ENCODE assay signal across 29 cellular contexts in the genomic region with DNA sequence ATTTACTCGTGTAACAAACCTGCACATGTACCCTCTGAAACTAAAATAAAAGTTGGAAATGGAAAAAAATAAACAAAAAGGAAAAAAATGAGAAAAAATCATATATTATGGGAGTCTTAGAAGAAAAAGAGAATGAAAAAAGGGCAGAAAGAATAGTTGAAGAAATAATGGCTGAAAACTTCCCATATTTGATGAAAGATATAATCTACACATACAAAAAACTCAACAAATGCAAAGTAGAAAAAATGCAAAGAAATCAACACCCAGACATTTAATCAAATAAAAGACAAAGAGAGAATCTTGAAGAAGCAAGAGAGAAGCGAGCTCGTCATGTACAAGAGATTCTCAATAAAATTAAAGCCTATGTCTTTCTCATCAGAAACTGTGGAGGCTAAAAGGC.
A peak's percentile ranks its signal among the peaks of the same experiment; 100 is the strongest.
DNase-seq lines count a peak whose midpoint lies in the region; ATAC-seq and TF ChIP-seq lines count a peak whose summit lies in the region.
"Had no signal": no experiment of that assay in that cellular context is flagged by ENCODE, and none has a peak within 500 bp of the region (broad histone marks: within the 10 kb centered on the region; RNA-seq: fewer than 3 reads in every experiment).

No MANE protein-coding gene starts in this region.

- no peaks in the 10 kb centered on the region for H4K20me1 ChIP-seq in KMS-11 (ENCODE audit: insufficient read depth)
- H4K20me1 ChIP-seq: BLaER1; BLaER1 treated with 17β-estradiol and CSF1 and Interleukin-3, amounts not matched to agents 10 nM and 100 nM had no signal

- no peak overlapping the region for H3K9ac ChIP-seq in KMS-11
- H3K9ac ChIP-seq: BLaER1; BLaER1 treated with 17β-estradiol and CSF1 and Interleukin-3, amounts not matched to agents 10 nM and 100 nM had no signal

- no peak overlapping the region for H3K27ac ChIP-seq in HEK293 (ENCODE audit: extremely low read depth, low read depth, low read length)
- no peak overlapping the region for H3K27ac ChIP-seq in KMS-11
- H3K27ac ChIP-seq: 22Rv1; A549; BLaER1; BLaER1 treated with 17β-estradiol and CSF1 and Interleukin-3, amounts not matched to agents 10 nM and 100 nM; C4-2B had no signal

- peak overlapping the region; percentile 14; the same call in 1 of the 2 replicates for H2AFZ ChIP-seq in KMS-11 (ENCODE audit: low read depth)

- POLR2A ChIA-PET in HEK293 (lab: Yijun Ruan, JAX) = no interaction called here

- no peaks in the 10 kb centered on the region for H3K27me3 ChIP-seq in KMS-11 (ENCODE audit: insufficient read depth, low read depth)
- H3K27me3 ChIP-seq: BE2C; BLaER1; BLaER1 treated with 17β-estradiol and CSF1 and Interleukin-3, amounts not matched to agents 10 nM and 100 nM had no signal

- H3K4me3 ChIP-seq in HEK293 (ENCODE audit: low read depth, low read length) (no peak overlapping the region), KMS-11 (IDR thresholded peaks at IDR 0.05; ENCODE audit: insufficient read depth, low read depth, low read length) (no peak overlapping the region)
- H3K4me3 ChIP-seq: A549; BLaER1; BLaER1 treated with 17β-estradiol and CSF1 and Interleukin-3, amounts not matched to agents 10 nM and 100 nM had no signal

- H3K79me2 ChIP-seq in KMS-11 (ENCODE audit: insufficient read depth, low read depth) = no peaks in the 10 kb centered on the region

- TF ChIP-seq CTCF in HEK293 (tag by site-specific recombination; IDR thresholded peaks at IDR 0.05) (no peak), KMS-11 (conservative IDR thresholded peaks at IDR 0.05; ENCODE audit: low read depth, low read length) (no peak), GM13976 (IDR thresholded peaks at IDR 0.05; ENCODE audit: borderline replicate concordance, control extremely low read depth, extremely low read depth, insufficient read depth, missing control alignments) (no peak)

- H3K4me1 ChIP-seq in HEK293 (ENCODE audit: control insufficient read depth, insufficient read depth, low read length) (no peaks in the 10 kb centered on the region), KMS-11 (ENCODE audit: low read depth, poor library complexity, severe bottlenecking) (no peaks in the 10 kb centered on the region)
- H3K4me1 ChIP-seq: A549; BE2C; BLaER1; BLaER1 treated with 17β-estradiol and CSF1 and Interleukin-3, amounts not matched to agents 10 nM and 100 nM; Caco-2 had no signal

- CTCF ChIA-PET in HEK293 (lab: Yijun Ruan, JAX) = no interaction called here

- H3K36me3 ChIP-seq in HEK293 (ENCODE audit: control insufficient read depth in 2 of 2, insufficient read depth in 1 of 2, low read length in 2 of 2) (no peaks in the 10 kb centered on the region), KMS-11 (ENCODE audit: insufficient read depth) (no peaks in the 10 kb centered on the region)
- H3K36me3 ChIP-seq: BE2C; BLaER1; BLaER1 treated with 17β-estradiol and CSF1 and Interleukin-3, amounts not matched to agents 10 nM and 100 nM had no signal

- no peak for ATAC-seq in GM18517 (IDR thresholded peaks at IDR 0.05; ENCODE audit: unreplicated experiment)
- ATAC-seq: A549; CD8-positive, alpha-beta T cell had no signal

- no peak for DNase-seq in GM13976 (ENCODE audit: low spot score)
- DNase-seq: 8988T; ACHN; AML-193; BE2C; C1 segment of cervical spinal cord; Caco-2; Calu3; CD4-positive, alpha-beta memory T cell; CD4-positive, alpha-beta T cell; CD4-positive, CD25-positive, alpha-beta regulatory T cell; CD8-positive, alpha-beta memory T cell; CD8-positive, alpha-beta T cell; COR-L47; DMS 273 treated with DMSO at 0.1 percent for 48 hours; DMS153; DMS53; DMS79; DMS79 treated with DMSO at 0.1 percent for 48 hours; DND-41; EL had no signal

- H3K9me3 ChIP-seq in HEK293 (ENCODE audit: control insufficient read depth, insufficient read depth, low read depth, low read length) = no peaks in the 10 kb centered on the region
- H3K9me3 ChIP-seq: A549, BE2C, BLaER1, Caco-2 had no signal

- H3K4me2 ChIP-seq in KMS-11 = no peak overlapping the region
- H3K4me2 ChIP-seq: A549; BLaER1; BLaER1 treated with 17β-estradiol and CSF1 and Interleukin-3, amounts not matched to agents 10 nM and 100 nM had no signal

- in situ Hi-C loops in GM13976 (cut with MboI; ENCODE audit: low sequenced_read_pairs, unreplicated experiment) = no loop called here

TF ChIP-seq in HEK293, 187 proteins besides CTCF, POLR2A, EP300 and RAD21:
- TF ChIP-seq, protein P1, sequence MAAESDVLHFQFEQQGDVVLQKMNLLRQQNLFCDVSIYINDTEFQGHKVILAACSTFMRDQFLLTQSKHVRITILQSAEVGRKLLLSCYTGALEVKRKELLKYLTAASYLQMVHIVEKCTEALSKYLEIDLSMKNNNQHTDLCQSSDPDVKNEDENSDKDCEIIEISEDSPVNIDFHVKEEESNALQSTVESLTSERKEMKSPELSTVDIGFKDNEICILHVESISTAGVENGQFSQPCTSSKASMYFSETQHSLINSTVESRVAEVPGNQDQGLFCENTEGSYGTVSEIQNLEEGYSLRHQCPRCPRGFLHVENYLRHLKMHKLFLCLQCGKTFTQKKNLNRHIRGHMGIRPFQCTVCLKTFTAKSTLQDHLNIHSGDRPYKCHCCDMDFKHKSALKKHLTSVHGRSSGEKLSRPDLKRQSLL (tag by site-specific recombination; IDR thresholded peaks at IDR 0.05) = no peak
- peak; percentile 95 for TF ChIP-seq ZNF558 (tag by site-specific recombination; IDR thresholded peaks at IDR 0.05)
TF ChIP-seq in HEK293: peak in this region for 1.
